In genomic region chr1:48177257-48177656, GRCh38 we compare ENCODE assay signal across 2 cellular contexts.
TF ChIP-seq lines count a peak whose summit lies in the region.

No MANE protein-coding gene starts in this region.

TF ChIP-seq in HepG2, 621 proteins besides CTCF, POLR2A, EP300 and RAD21:
- no peak for TF ChIP-seq ATF2 (CRISPR knock-in tag; IDR thresholded peaks at IDR 0.05)
- TF ChIP-seq ZNF749 (CRISPR knock-in tag; IDR thresholded peaks at IDR 0.05; ENCODE audit: borderline replicate concordance) = no peak
- no peak for TF ChIP-seq ZNF772 (CRISPR knock-in tag; IDR thresholded peaks at IDR 0.05)
- TF ChIP-seq ZNF276 (CRISPR knock-in tag; IDR thresholded peaks at IDR 0.05; ENCODE audit: low read depth) = no peak
- no peak for TF ChIP-seq REST (IDR thresholded peaks at IDR 0.05; ENCODE audit: borderline replicate concordance in 1 of 2, low read depth in 1 of 2, low read length in 2 of 2)
- no peak for TF ChIP-seq ZNF451 (CRISPR knock-in tag; IDR thresholded peaks at IDR 0.05)
- TF ChIP-seq THAP9 (CRISPR knock-in tag; IDR thresholded peaks at IDR 0.05; ENCODE audit: borderline replicate concordance) = no peak
- no peak for TF ChIP-seq THYN1 (CRISPR knock-in tag; IDR thresholded peaks at IDR 0.05; ENCODE audit: borderline replicate concordance, low read depth)
- no peak for TF ChIP-seq ZNF704 (CRISPR knock-in tag; IDR thresholded peaks at IDR 0.05; ENCODE audit: borderline replicate concordance)
- no peak for TF ChIP-seq ATF7-NPFF (CRISPR knock-in tag; IDR thresholded peaks at IDR 0.05; ENCODE audit: low read depth)
- no peak for TF ChIP-seq KLF12 (CRISPR knock-in tag; IDR thresholded peaks at IDR 0.05; ENCODE audit: borderline replicate concordance)
- no peak for TF ChIP-seq PCBP2 (optimal IDR thresholded peaks at IDR 0.05; ENCODE audit: low read depth, low read length, poor library complexity, severe bottlenecking)
- no peak for TF ChIP-seq ZNF780A (CRISPR knock-in tag; IDR thresholded peaks at IDR 0.05)
TF ChIP-seq in HepG2: peak in this region for 0.

TF ChIP-seq in endothelial cell of umbilical vein, 7 proteins besides CTCF, POLR2A, EP300 and RAD21:
- TF ChIP-seq EZH2 (IDR thresholded peaks at IDR 0.05; ENCODE audit: borderline replicate concordance, low read depth, low read length, severe bottlenecking) = no peak
- TF ChIP-seq MAX (IDR thresholded peaks at IDR 0.05; ENCODE audit: insufficient read depth, insufficient read length) = no peak
- TF ChIP-seq POLR2AphosphoS5 (IDR thresholded peaks at IDR 0.05; ENCODE audit: insufficient read depth, low read depth, low read length) = no peak
- TF ChIP-seq GATA2 (IDR thresholded peaks at IDR 0.05; ENCODE audit: insufficient read depth, insufficient read length, low read depth, low read length) = no peak
- no peak for TF ChIP-seq JUN (IDR thresholded peaks at IDR 0.05; ENCODE audit: borderline replicate concordance, insufficient read depth, insufficient read length, low read depth)
- TF ChIP-seq MYC (IDR thresholded peaks at IDR 0.05; ENCODE audit: low read depth, low read length) = no peak
- no peak for TF ChIP-seq FOS (IDR thresholded peaks at IDR 0.05; ENCODE audit: borderline replicate concordance, insufficient read depth, low read length)
